In genomic region chr1:46407636-46408035, GRCh38 we compare ENCODE assay signal across 1 cellular context.
TF ChIP-seq lines count a peak whose summit lies in the region.

No MANE protein-coding gene starts in this region.

TF ChIP-seq in H1, 55 proteins besides CTCF, POLR2A, EP300 and RAD21:
- no peak for TF ChIP-seq SIRT6 (IDR thresholded peaks at IDR 0.05; ENCODE audit: low read length)
- no peak for TF ChIP-seq MAFK (IDR thresholded peaks at IDR 0.05; ENCODE audit: low read depth, low read length)
- no peak for TF ChIP-seq CHD7 (IDR thresholded peaks at IDR 0.05; ENCODE audit: insufficient replicate concordance, low read length)
- TF ChIP-seq EGR1 (IDR thresholded peaks at IDR 0.05; ENCODE audit: borderline replicate concordance, low read depth, low read length): no peak
- no peak for TF ChIP-seq RBBP5 (IDR thresholded peaks at IDR 0.05; ENCODE audit: borderline replicate concordance, low read depth, low read length)
- TF ChIP-seq CHD1 (IDR thresholded peaks at IDR 0.05; ENCODE audit: low read depth, low read length): no peak
